In genomic region chr3:9400626-9401025, GRCh38 we compare ENCODE assay signal across 9 cellular contexts. TPM values are rescaled to one million over a fixed set of nuclear protein-coding genes. Genes with fewer than 3 reads are reported as not detected.
DNase-seq lines count a peak whose midpoint lies in the region; ATAC-seq and TF ChIP-seq lines count a peak whose summit lies in the region.
"Had no signal": no experiment of that assay in that cellular context is flagged by ENCODE, and none has a peak within 500 bp of the region (broad histone marks: within the 10 kb centered on the region; RNA-seq: fewer than 3 reads in every experiment).

No MANE protein-coding gene starts in this region.

- POLR2A ChIA-PET in RWPE1 (lab: Yijun Ruan, JAX; ENCODE audit: low non-redundant PET) = no interaction called here

- no peak for ATAC-seq in activated T-cell treated with anti-CD3 and anti-CD28 coated beads, Interleukin-2, amount 50 U/mL, for 72 hours (replicated peaks in 1 of 2)
- ATAC-seq in T-helper 17 cell = no peak
- ATAC-seq in foreskin keratinocyte = no peak
- no peak for ATAC-seq in thoracic aorta (ENCODE audit: insufficient number of reproducible peaks, low FRiP score, low read depth)
- ATAC-seq in GM19328 (IDR thresholded peaks at IDR 0.05; ENCODE audit: unreplicated experiment) = no peak
- no peak for ATAC-seq in HG02610 (IDR thresholded peaks at IDR 0.05; ENCODE audit: unreplicated experiment)

- H3K27ac ChIP-seq in foreskin keratinocyte (peak overlapping the region; percentile 27), thoracic aorta (peak overlapping the region; percentile 3 to 98), RWPE1 (no peak overlapping the region)

- no peak for DNase-seq in activated T-cell treated with anti-CD3 and anti-CD28 coated beads, Interleukin-2, amount 50 U/mL, for 72 hours
- DNase-seq in activated T-cell treated with anti-CD3 and anti-CD28 coated beads, Interleukin-2, amount 50 U/mL, for 48 hours = no peak
- DNase-seq in T-helper 17 cell (no peak), foreskin keratinocyte (no peak), thoracic aorta (ENCODE audit: low spot score) (no peak), RWPE1 (ENCODE audit: low spot score) (no peak)
- DNase-seq: T1000 had no signal

- peak overlapping the region; percentile 83 for H3K27ac Mint-ChIP-seq in activated T-cell treated with anti-CD3 and anti-CD28 coated beads, Interleukin-2, amount 50 U/mL, for 72 hours
- peak overlapping the region; percentile 37 for H3K27ac Mint-ChIP-seq in T-helper 17 cell

- H3K9me3 ChIP-seq in T-helper 17 cell (ENCODE audit: control insufficient read depth, low read length, poor library complexity, severe bottlenecking) = no peaks in the 10 kb centered on the region
- no peaks in the 10 kb centered on the region for H3K9me3 ChIP-seq in thoracic aorta

- H3K4me3 ChIP-seq in thoracic aorta = peak overlapping the region; percentile 6

- CTCF ChIA-PET in RWPE1 (lab: Yijun Ruan, JAX) = no interaction called here

- peaks cover 58% of the 10 kb centered on the region for H3K4me1 Mint-ChIP-seq in activated T-cell treated with anti-CD3 and anti-CD28 coated beads, Interleukin-2, amount 50 U/mL, for 72 hours (ENCODE audit: low read depth)
- H3K4me1 Mint-ChIP-seq in T-helper 17 cell = peaks cover 57% of the 10 kb centered on the region

- H3K4me3 Mint-ChIP-seq in activated T-cell treated with anti-CD3 and anti-CD28 coated beads, Interleukin-2, amount 50 U/mL, for 72 hours = peak overlapping the region; percentile 93 to 98
- H3K4me3 Mint-ChIP-seq in T-helper 17 cell = peak overlapping the region; percentile 39

- H3K4me1 ChIP-seq in foreskin keratinocyte (peaks cover 56% of the 10 kb centered on the region), thoracic aorta (ENCODE audit: control insufficient read depth in 1 of 2, low read depth in 2 of 2) (peaks cover 55 to 64% of the 10 kb centered on the region in 2 donors)

- no peaks in the 10 kb centered on the region for H3K36me3 ChIP-seq in thoracic aorta

- TF ChIP-seq CTCF in foreskin keratinocyte (conservative IDR thresholded peaks at IDR 0.05) = no peak
- no peak for TF ChIP-seq CTCF in thoracic aorta (IDR thresholded peaks at IDR 0.05)
- TF ChIP-seq CTCF in RWPE1 (conservative IDR thresholded peaks at IDR 0.05; ENCODE audit: low read depth) = no peak

- no peaks in the 10 kb centered on the region for H3K27me3 ChIP-seq in foreskin keratinocyte
- no peaks in the 10 kb centered on the region for H3K27me3 ChIP-seq in thoracic aorta (replicated peaks; ENCODE audit: insufficient read depth)

- no peaks in the 10 kb centered on the region for H3K27me3 Mint-ChIP-seq in activated T-cell treated with anti-CD3 and anti-CD28 coated beads, Interleukin-2, amount 50 U/mL, for 72 hours (ENCODE audit: low read depth)
- H3K27me3 Mint-ChIP-seq in T-helper 17 cell = no peaks in the 10 kb centered on the region

- peaks cover 14 to 16% of the 10 kb centered on the region in 2 donors for H3K36me3 Mint-ChIP-seq in activated T-cell treated with anti-CD3 and anti-CD28 coated beads, Interleukin-2, amount 50 U/mL, for 72 hours (ENCODE audit: insufficient read depth in 2 of 2)
- peaks cover 6% of the 10 kb centered on the region for H3K36me3 Mint-ChIP-seq in T-helper 17 cell (ENCODE audit: low read depth)

- no peaks in the 10 kb centered on the region for H3K9me3 Mint-ChIP-seq in activated T-cell treated with anti-CD3 and anti-CD28 coated beads, Interleukin-2, amount 50 U/mL, for 72 hours

RNA-seq across cellular contexts. Expression of gene SETD5, which starts 3.2 kb away (rescaled TPM):
- 100 to 1,000 TPM; 158 to 173 TPM for total RNA-seq in activated T-cell treated with anti-CD3 and anti-CD28 coated beads, Interleukin-2, amount 50 U/mL, for 72 hours
- total RNA-seq in T-helper 17 cell = 100 to 1,000 TPM; 103 to 105 TPM
- total RNA-seq in foreskin keratinocyte = 71.6 and 77.5 TPM in 2 replicates
- 8.9 and 11.5 TPM in 2 replicates for polyA plus RNA-seq in foreskin keratinocyte
- 100 to 1,000 TPM; 102 to 131 TPM for total RNA-seq in thoracic aorta

RNA-seq across cellular contexts. Expression of gene THUMPD3, which starts 37.8 kb away (rescaled TPM):
- total RNA-seq in activated T-cell treated with anti-CD3 and anti-CD28 coated beads, Interleukin-2, amount 50 U/mL, for 72 hours = 10 to 100 TPM; 56.0 to 65.5 TPM
- total RNA-seq in T-helper 17 cell = 10 to 100 TPM; 36.9 to 50.3 TPM
- 43.6 and 60.7 TPM in 2 replicates for total RNA-seq in foreskin keratinocyte
- polyA plus RNA-seq in foreskin keratinocyte = 39.8 and 44.2 TPM in 2 replicates
- 10 to 100 TPM; 11.9 to 31.9 TPM for total RNA-seq in thoracic aorta
